In the genomic region with DNA sequence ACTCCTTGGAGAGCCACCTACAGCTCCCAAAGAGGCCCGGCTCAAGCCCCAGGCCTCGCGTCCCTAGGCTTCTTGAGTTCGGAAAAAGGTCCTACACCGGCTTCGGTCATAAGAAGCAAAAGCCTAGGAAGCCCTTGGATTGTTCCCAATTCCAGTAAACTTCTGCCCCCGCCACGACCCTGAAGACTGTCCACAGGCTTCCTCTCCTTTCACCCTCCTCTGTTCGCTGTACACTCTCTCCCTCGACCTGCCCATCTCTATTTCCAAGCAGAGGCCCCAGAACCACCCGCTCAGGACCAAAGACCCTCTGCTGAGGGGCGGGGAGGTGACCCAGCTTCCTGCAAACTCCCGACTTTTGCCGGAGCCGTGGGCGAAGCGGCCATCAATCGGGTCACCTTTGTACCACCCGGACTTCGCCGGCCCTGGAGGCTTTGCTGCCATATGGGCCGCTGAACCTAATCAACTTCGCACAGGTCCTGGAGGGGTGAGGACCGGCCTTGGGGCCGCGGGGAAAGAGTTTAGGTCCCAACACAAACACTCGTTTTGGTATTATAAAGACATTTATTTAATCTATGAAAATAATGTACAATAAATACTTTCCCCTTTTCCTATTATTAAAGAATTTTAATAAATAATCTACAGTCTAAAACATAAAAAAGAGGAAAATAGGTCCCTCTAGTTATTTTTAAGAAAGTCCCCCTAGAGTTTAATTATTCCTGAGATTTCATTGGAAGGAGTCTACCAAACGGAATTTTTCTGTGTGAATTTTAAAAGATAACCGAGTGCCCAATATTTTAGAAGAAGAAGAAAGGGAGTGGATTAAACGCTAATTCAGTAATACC, we compare ENCODE assay signal across 8 cellular contexts. TPM values are rescaled to one million over a fixed set of nuclear protein-coding genes. Genes with fewer than 3 reads are reported as not detected.
DNase-seq lines count a peak whose midpoint lies in the region; ATAC-seq and TF ChIP-seq lines count a peak whose summit lies in the region.

No MANE protein-coding gene starts in this region.

- H3K4me2 ChIP-seq in fibroblast of lung (ENCODE audit: extremely low read depth, insufficient read depth, low read length) (peak overlapping the region; percentile 80), parathyroid adenoma (ENCODE audit: low read length) (peak overlapping the region; percentile 65)

- H3K4me1 ChIP-seq in HAP-1: peaks cover 31% of the 10 kb centered on the region
- peaks cover 34% of the 10 kb centered on the region for H3K4me1 ChIP-seq in fibroblast of lung (ENCODE audit: control insufficient read depth, extremely low read depth, insufficient read depth, low read length)
- no peaks in the 10 kb centered on the region for H3K4me1 ChIP-seq in parathyroid adenoma

- no peaks in the 10 kb centered on the region for H4K20me1 ChIP-seq in fibroblast of lung (ENCODE audit: control insufficient read depth, extremely low read depth, insufficient read depth, low read length)

- DNase-seq in HAP-1 (ENCODE audit: low spot score in 2 of 2) (peak; percentile 29 to 53), fibroblast of lung (ENCODE audit: low read depth in 2 of 2) (peak in 1 of 2 donors; percentile 70), nucleus accumbens (lab: John Stamatoyannopoulos, UW) (no peak), iPS-NIHi11 (ENCODE audit: low spot score) (no peak)
- DNase-seq in activated CD4-positive, alpha-beta memory T cell treated with anti-CD3 and anti-CD28 coated beads for 36 hours: peak; percentile 31

- peak overlapping the region; percentile 90 for H3K9ac ChIP-seq in fibroblast of lung (ENCODE audit: insufficient read depth, low read length)
- no peak overlapping the region for H3K9ac ChIP-seq in parathyroid adenoma

- H3K27ac ChIP-seq in fibroblast of lung (ENCODE audit: insufficient read depth, low read length) (peak overlapping the region; percentile 97), parathyroid adenoma (peak overlapping the region; percentile 58)

- peak overlapping the region; percentile 96 for H3K27ac Mint-ChIP-seq in activated CD4-positive, alpha-beta memory T cell treated with anti-CD3 and anti-CD28 coated beads for 36 hours

- in situ Hi-C loops in HAP-1 (cut with MboI; ENCODE audit: low sequenced_read_pairs): loop anchor here (5.0 kb wide), 1 partner anchor 35 kb away; the partner anchor contains the start of gene HOXB4

- H3K27me3 ChIP-seq in HAP-1 (ENCODE audit: low read depth) (no peaks in the 10 kb centered on the region), fibroblast of lung (ENCODE audit: control insufficient read depth, insufficient read depth, low read length) (no peaks in the 10 kb centered on the region), parathyroid adenoma (ENCODE audit: control insufficient read depth, insufficient read depth, low read length) (no peaks in the 10 kb centered on the region)

- H3K9me3 ChIP-seq in HAP-1 (no peaks in the 10 kb centered on the region), fibroblast of lung (ENCODE audit: control insufficient read depth, insufficient read depth, low read depth, low read length) (no peaks in the 10 kb centered on the region), parathyroid adenoma (ENCODE audit: control insufficient read depth, low read length) (no peaks in the 10 kb centered on the region)

- CTCF ChIA-PET in activated CD4-positive, alpha-beta memory T cell treated with anti-CD3 and anti-CD28 coated beads for 36 hours (lab: Charles Lee): interaction anchor here (1.1 to 1.9 kb wide), 3 partner anchors 36 to 279 kb away, joined by 3 to 5 read pairs (median 3); partner anchors contain the start of gene HOXB4

- H3K36me3 ChIP-seq in HAP-1 (replicated peaks) (peaks cover 15% of the 10 kb centered on the region), fibroblast of lung (ENCODE audit: control insufficient read depth, insufficient read depth, low read length) (peaks cover 8% of the 10 kb centered on the region), parathyroid adenoma (ENCODE audit: control insufficient read depth, insufficient read depth, low read length) (no peaks in the 10 kb centered on the region)

- peaks cover 31% of the 10 kb centered on the region for H3K4me1 Mint-ChIP-seq in activated CD4-positive, alpha-beta memory T cell treated with anti-CD3 and anti-CD28 coated beads for 36 hours (ENCODE audit: low read depth)

- peaks cover 18% of the 10 kb centered on the region for H3K27me3 Mint-ChIP-seq in activated CD4-positive, alpha-beta memory T cell treated with anti-CD3 and anti-CD28 coated beads for 36 hours

- POLR2A ChIA-PET in activated CD4-positive, alpha-beta memory T cell treated with anti-CD3 and anti-CD28 coated beads for 36 hours (lab: Charles Lee): interaction anchor here (0.9 to 1.1 kb wide), 3 partner anchors 25 to 40 kb away, joined by 3 read pairs; no protein-coding TSS in a partner anchor

- intact Hi-C loops in activated CD4-positive, alpha-beta memory T cell treated with anti-CD3 and anti-CD28 coated beads for 36 hours (cut with micrococcal nuclease): loop anchor here (5.0 kb wide), 1 partner anchor 35 kb away; the partner anchor contains the start of gene HOXB4

- H3K4me3 ChIP-seq in HAP-1 (peak overlapping the region; percentile 68), fibroblast of lung (replicated peaks in 1 of 4; ENCODE audit: control extremely low read depth in 1 of 4, insufficient read depth in 1 of 4, low read depth in 3 of 4, low read length in 4 of 4) (peak overlapping the region; percentile 89 to 99 (median 90)), parathyroid adenoma (ENCODE audit: low read depth, low read length) (peak overlapping the region; percentile 97)

- TF ChIP-seq CTCF in fibroblast of lung (conservative IDR thresholded peaks at IDR 0.05 in 1 of 2, IDR thresholded peaks at IDR 0.05 in 1 of 2; ENCODE audit: low read depth in 1 of 2, low read length in 2 of 2) (no peak), parathyroid adenoma (IDR thresholded peaks at IDR 0.05) (no peak)

- no peak overlapping the region for H2AFZ ChIP-seq in fibroblast of lung (ENCODE audit: low read length)
- no peak overlapping the region for H2AFZ ChIP-seq in parathyroid adenoma

- ATAC-seq in GM18498 (IDR thresholded peaks at IDR 0.05; ENCODE audit: unreplicated experiment) (no peak), GM21576 (IDR thresholded peaks at IDR 0.05; ENCODE audit: unreplicated experiment) (no peak)

- H3K36me3 Mint-ChIP-seq in activated CD4-positive, alpha-beta memory T cell treated with anti-CD3 and anti-CD28 coated beads for 36 hours: peaks cover 11% of the 10 kb centered on the region

- H3K79me2 ChIP-seq in fibroblast of lung (ENCODE audit: control insufficient read depth, insufficient read depth, low read length) (peaks cover 74% of the 10 kb centered on the region), parathyroid adenoma (no peaks in the 10 kb centered on the region)

- peak overlapping the region; percentile 84 for H3K4me3 Mint-ChIP-seq in activated CD4-positive, alpha-beta memory T cell treated with anti-CD3 and anti-CD28 coated beads for 36 hours

- H3K9me3 Mint-ChIP-seq in activated CD4-positive, alpha-beta memory T cell treated with anti-CD3 and anti-CD28 coated beads for 36 hours: no peaks in the 10 kb centered on the region

RNA-seq across cellular contexts. Expression of gene HOXB2, which starts 2.6 kb away (rescaled TPM):
- total RNA-seq in activated CD4-positive, alpha-beta memory T cell treated with anti-CD3 and anti-CD28 coated beads for 36 hours: 10 to 100 TPM; 13.3 to 16.8 TPM
- 9.2 and 12.2 TPM in 2 replicates for total RNA-seq in fibroblast of lung
- 12.3 and 15.9 TPM in 2 replicates for polyA plus RNA-seq in fibroblast of lung
- polyA plus RNA-seq in fibroblast of lung (2012): 18.2 and 25.8 TPM in 2 replicates
- 10.2 and 12.9 TPM in 2 replicates for polyA minus RNA-seq in fibroblast of lung (ENCODE audit: low replicate concordance)

RNA-seq across cellular contexts. Expression of gene HOXB1, which starts 11.5 kb away (rescaled TPM):
- total RNA-seq in activated CD4-positive, alpha-beta memory T cell treated with anti-CD3 and anti-CD28 coated beads for 36 hours: not detected
- total RNA-seq in fibroblast of lung: not detected in 2 replicates
- not detected in 2 replicates for polyA plus RNA-seq in fibroblast of lung
- not detected in 2 replicates for polyA plus RNA-seq in fibroblast of lung (2012)
- not detected in 2 replicates for polyA minus RNA-seq in fibroblast of lung (ENCODE audit: low replicate concordance)

RNA-seq across cellular contexts. Expression of gene HOXB4, which starts 35.8 kb away (rescaled TPM):
- total RNA-seq in activated CD4-positive, alpha-beta memory T cell treated with anti-CD3 and anti-CD28 coated beads for 36 hours: 1 to 10 TPM; 2.3 TPM
- total RNA-seq in fibroblast of lung: 6.2 and 8.9 TPM in 2 replicates
- 3.4 and 3.8 TPM in 2 replicates for polyA plus RNA-seq in fibroblast of lung
- 4.5 and 5.6 TPM in 2 replicates for polyA plus RNA-seq in fibroblast of lung (2012)
- 3.8 and 5.0 TPM in 2 replicates for polyA minus RNA-seq in fibroblast of lung (ENCODE audit: low replicate concordance)

RNA-seq across cellular contexts. Expression of gene HOXB3, which starts 47.7 kb away (rescaled TPM):
- total RNA-seq in activated CD4-positive, alpha-beta memory T cell treated with anti-CD3 and anti-CD28 coated beads for 36 hours: 1 to 10 TPM; 2.6 TPM
- 15.7 and 28.6 TPM in 2 replicates for total RNA-seq in fibroblast of lung
- polyA plus RNA-seq in fibroblast of lung: 15.7 and 19.5 TPM in 2 replicates
- polyA plus RNA-seq in fibroblast of lung (2012): 20.9 and 25.3 TPM in 2 replicates
- polyA minus RNA-seq in fibroblast of lung (ENCODE audit: low replicate concordance): 3.5 and 4.9 TPM in 2 replicates

RNA-seq across cellular contexts. Expression of gene HOXB5, which starts 51.2 kb away (rescaled TPM):
- not detected for total RNA-seq in activated CD4-positive, alpha-beta memory T cell treated with anti-CD3 and anti-CD28 coated beads for 36 hours
- total RNA-seq in fibroblast of lung: 1.0 and 2.1 TPM in 2 replicates
- polyA plus RNA-seq in fibroblast of lung: 9.4 and 17.2 TPM in 2 replicates
- 24.6 and 41.8 TPM in 2 replicates for polyA plus RNA-seq in fibroblast of lung (2012)
- 3.8 and 5.5 TPM in 2 replicates for polyA minus RNA-seq in fibroblast of lung (ENCODE audit: low replicate concordance)

Comparison
In these comparisons a context has a peak if more than half of its experiments do, and no peak if none do; other contexts are left out.
1. DNase-seq: peak in HAP-1 (2 of 2) and activated CD4-positive, alpha-beta memory T cell treated with anti-CD3 and anti-CD28 coated beads for 36 hours (single experiment); none in nucleus accumbens (0 of 56) and iPS-NIHi11 (single experiment).
2. Peak in every context shown above with its lines, with median percentiles within 50 percentile points of each other: H3K4me3 ChIP-seq.